In genomic region chrX:126770179-126770578, GRCh38 we compare ENCODE assay signal across 9 cellular contexts. TPM values are rescaled to one million over a fixed set of nuclear protein-coding genes. Genes with fewer than 3 reads are reported as not detected.
DNase-seq lines count a peak whose midpoint lies in the region; ATAC-seq, FAIRE-seq and TF ChIP-seq lines count a peak whose summit lies in the region.
"Had no signal": no experiment of that assay in that cellular context is flagged by ENCODE, and none has a peak within 500 bp of the region (broad histone marks: within the 10 kb centered on the region; RNA-seq: fewer than 3 reads in every experiment).

No MANE protein-coding gene starts in this region.

- H3K4me3 ChIP-seq in GM12878 (no peak overlapping the region), mesendoderm (ENCODE audit: low read length) (no peak overlapping the region), MG63 (no peak overlapping the region)

- no peaks in the 10 kb centered on the region for H3K27me3 Mint-ChIP-seq in activated naive CD4-positive, alpha-beta T cell treated with anti-CD3 and anti-CD28 coated beads for 36 hours (ENCODE audit: low read depth)

- H3K56ac ChIP-seq in mesendoderm (ENCODE audit: low read length), result no peak overlapping the region

- no peak overlapping the region for H3K4ac ChIP-seq in mesendoderm (ENCODE audit: low read depth, low read length)

- no peak for TF ChIP-seq POLR2A in GM12878 (IDR thresholded peaks at IDR 0.05; ENCODE audit: low read depth, low read length)

- RAD21 ChIA-PET in GM12878 (lab: Charles Lee; ENCODE audit: unreplicated experiment), result no interaction called here

- peaks cover 2% of the 10 kb centered on the region for H3K9me3 Mint-ChIP-seq in activated naive CD4-positive, alpha-beta T cell treated with anti-CD3 and anti-CD28 coated beads for 36 hours

- no peak overlapping the region for H3K4me2 ChIP-seq in GM12878 (ENCODE audit: control insufficient read depth, insufficient read depth)
- H3K4me2 ChIP-seq in mesendoderm (ENCODE audit: low read length), result no peak overlapping the region

- peak; percentile 7 for DNase-seq in SIG-M5 treated with dmso at 0.1 percent for 504 hours (lab: John Stamatoyannopoulos, UW; ENCODE audit: unreplicated experiment)
- DNase-seq in SIG-M5 (lab: John Stamatoyannopoulos, UW), result no peak
- DNase-seq in GM12878 (ENCODE audit: low read depth, low spot score), result no peak
- peak; percentile 64 for DNase-seq in mesendoderm
- no peak for DNase-seq in activated naive CD4-positive, alpha-beta T cell (lab: John Stamatoyannopoulos, UW)
- no peak for DNase-seq in MG63
- no peak for DNase-seq in activated naive CD4-positive, alpha-beta T cell treated with anti-CD3 and anti-CD28 coated beads for 36 hours

- no peaks in the 10 kb centered on the region for H4K20me1 ChIP-seq in GM12878 (ENCODE audit: control insufficient read depth, insufficient read depth)

- SMC1A ChIA-PET in GM12878 (lab: Charles Lee; ENCODE audit: uncharacterized antibody, unreplicated experiment), result interaction anchor here (0.8 to 1.6 kb wide), 2 partner anchors 267 to 269 kb away, joined by 3 to 6 read pairs; no protein-coding TSS in a partner anchor

- no peak overlapping the region for H3K23ac ChIP-seq in mesendoderm (ENCODE audit: low read length)

- CTCF ChIA-PET in GM12878 (lab: Yijun Ruan, JAX), result interaction anchor here (1.0 to 1.8 kb wide), 3 partner anchors 12 to 269 kb away, joined by 4 to 12 read pairs (median 4); no protein-coding TSS in a partner anchor
- CTCF ChIA-PET in activated naive CD4-positive, alpha-beta T cell treated with anti-CD3 and anti-CD28 coated beads for 36 hours (lab: Charles Lee), result no interaction called here

- H3K4me1 ChIP-seq in GM12878 (ENCODE audit: control insufficient read depth, insufficient read depth, low read length) (no peaks in the 10 kb centered on the region), mesendoderm (ENCODE audit: control insufficient read depth, low read depth, low read length) (no peaks in the 10 kb centered on the region)

- no peak overlapping the region for H4K8ac ChIP-seq in mesendoderm (ENCODE audit: low read depth, low read length)

- H3K36me3 ChIP-seq in GM12878 (ENCODE audit: control insufficient read depth in 2 of 2, insufficient read depth in 2 of 2, low read length in 1 of 2) (no peaks in the 10 kb centered on the region), mesendoderm (ENCODE audit: control insufficient read depth, insufficient read depth, low read length) (no peaks in the 10 kb centered on the region), MG63 (no peaks in the 10 kb centered on the region)

- H3K9ac ChIP-seq in GM12878 (ENCODE audit: control insufficient read depth, insufficient read depth, low read length) (no peak overlapping the region), mesendoderm (ENCODE audit: low read length) (no peak overlapping the region)

- no peak overlapping the region for H2AK5ac ChIP-seq in mesendoderm (ENCODE audit: low read length)

- no peaks in the 10 kb centered on the region for H3K4me1 Mint-ChIP-seq in activated naive CD4-positive, alpha-beta T cell treated with anti-CD3 and anti-CD28 coated beads for 36 hours (ENCODE audit: low read depth)

- peak; percentile 77 for TF ChIP-seq RAD21 in GM12878 (IDR thresholded peaks at IDR 0.05; ENCODE audit: insufficient read depth, low read depth, low read length)

- H3K79me2 ChIP-seq in GM12878 (ENCODE audit: control insufficient read depth, insufficient read depth, low read length) (no peaks in the 10 kb centered on the region), mesendoderm (ENCODE audit: control insufficient read depth, insufficient read depth, low read length) (no peaks in the 10 kb centered on the region)

- POLR2A ChIA-PET in GM12878 (lab: Charles Lee), result no interaction called here

- in situ Hi-C loops in GM12878 (cut with MboI), result no loop called here

- intact Hi-C loops in GM12878 (cut with micrococcal nuclease; ENCODE audit: unreplicated experiment), result loop anchor here (5.0 kb wide), 1 partner anchor 267 kb away; no protein-coding TSS in a partner anchor
- intact Hi-C loops in activated naive CD4-positive, alpha-beta T cell treated with anti-CD3 and anti-CD28 coated beads for 36 hours (cut with micrococcal nuclease), result loop anchor here (5.0 kb wide), 1 partner anchor 267 kb away; no protein-coding TSS in a partner anchor

- H3K36me3 Mint-ChIP-seq in activated naive CD4-positive, alpha-beta T cell treated with anti-CD3 and anti-CD28 coated beads for 36 hours (ENCODE audit: low read depth), result no peaks in the 10 kb centered on the region

- no peak overlapping the region for H3K27ac Mint-ChIP-seq in activated naive CD4-positive, alpha-beta T cell treated with anti-CD3 and anti-CD28 coated beads for 36 hours

- no peak overlapping the region for H3K18ac ChIP-seq in mesendoderm (ENCODE audit: low read length)

- no TSS peak for BruUV-seq in GM12878 (replicated peaks; lab: Mats Ljungman, UMichigan)

- H2AFZ ChIP-seq in GM12878 (ENCODE audit: control insufficient read depth, low read depth, low read length), result no peak overlapping the region

- TF ChIP-seq EP300 in GM12878 (IDR thresholded peaks at IDR 0.05; ENCODE audit: borderline replicate concordance in 1 of 2, control insufficient read depth in 1 of 2, low read depth in 2 of 2, low read length in 2 of 2), result no peak

- under 1% methylated on average over 5 of the region's 5 CpGs for WGBS in GM12878 (ENCODE audit: insufficient coverage, insufficient replicate concordance, low lambda C conversion rate, missing lambda C conversion rate)
- no CpG with 5 or more reads among the region's 5 CpGs for WGBS in mesendoderm (ENCODE audit: extremely low coverage, insufficient coverage, low lambda C conversion rate)

- H3K27me3 ChIP-seq in GM12878 (replicated peaks in 1 of 2; ENCODE audit: control insufficient read depth in 2 of 2, insufficient read depth in 2 of 2, low read length in 1 of 2) (no peaks in the 10 kb centered on the region), mesendoderm (ENCODE audit: insufficient read depth, low read length, poor library complexity) (no peaks in the 10 kb centered on the region), MG63 (no peaks in the 10 kb centered on the region)

- TF ChIP-seq CTCF in LNCAP (IDR thresholded peaks at IDR 0.05), result peak; percentile 58
- TF ChIP-seq CTCF in GM12878 (IDR thresholded peaks at IDR 0.05 in 2 of 3, conservative IDR thresholded peaks at IDR 0.05 in 1 of 3; ENCODE audit: control insufficient read depth in 2 of 3, extremely low read depth in 1 of 3, insufficient read depth in 1 of 3, low read depth in 3 of 3, low read length in 3 of 3), result peak; percentile 42 to 54 (median 53); a peak in 5 of 6 replicates

- no peaks in the 10 kb centered on the region for H3K79me1 ChIP-seq in mesendoderm (ENCODE audit: low read length)

- H3K9me3 ChIP-seq in GM12878 (replicated peaks; ENCODE audit: control insufficient read depth, insufficient read depth, low read length), result no peaks in the 10 kb centered on the region
- no peaks in the 10 kb centered on the region for H3K9me3 ChIP-seq in MG63

- no peak overlapping the region for H2BK15ac ChIP-seq in mesendoderm (replicated peaks; ENCODE audit: low read depth)

- H3K27ac ChIP-seq in GM12878 (ENCODE audit: control insufficient read depth, insufficient read depth) (no peak overlapping the region), mesendoderm (ENCODE audit: low read depth, low read length) (no peak overlapping the region)

- no peak overlapping the region for H4K5ac ChIP-seq in mesendoderm (ENCODE audit: low read length)

- peak; percentile 79 for ATAC-seq in GM12878

- FAIRE-seq in GM12878 (lab: Jason Lieb, UNC), result no peak

- no peak overlapping the region for H2BK120ac ChIP-seq in mesendoderm (ENCODE audit: low read depth, low read length)

- H2BK5ac ChIP-seq in mesendoderm (ENCODE audit: low read length), result no peak overlapping the region

- H3K4me3 Mint-ChIP-seq in activated naive CD4-positive, alpha-beta T cell treated with anti-CD3 and anti-CD28 coated beads for 36 hours, result no peak overlapping the region

TF ChIP-seq in GM12878, 131 proteins besides CTCF, POLR2A, EP300 and RAD21:
- no peak for TF ChIP-seq FOXK2 (IDR thresholded peaks at IDR 0.05)
- TF ChIP-seq POU2F2 (IDR thresholded peaks at IDR 0.05; ENCODE audit: borderline replicate concordance, low read depth, low read length), result no peak
- TF ChIP-seq, protein P1, sequence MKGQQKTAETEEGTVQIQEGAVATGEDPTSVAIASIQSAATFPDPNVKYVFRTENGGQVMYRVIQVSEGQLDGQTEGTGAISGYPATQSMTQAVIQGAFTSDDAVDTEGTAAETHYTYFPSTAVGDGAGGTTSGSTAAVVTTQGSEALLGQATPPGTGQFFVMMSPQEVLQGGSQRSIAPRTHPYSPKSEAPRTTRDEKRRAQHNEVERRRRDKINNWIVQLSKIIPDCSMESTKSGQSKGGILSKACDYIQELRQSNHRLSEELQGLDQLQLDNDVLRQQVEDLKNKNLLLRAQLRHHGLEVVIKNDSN (IDR thresholded peaks at IDR 0.05; ENCODE audit: borderline replicate concordance, extremely low read length, insufficient read depth, low read depth, low read length), result no peak
- peak; percentile 18; the same call in 1 of the 2 replicates for TF ChIP-seq RUNX3 (IDR thresholded peaks at IDR 0.05; ENCODE audit: low read length)
- peak; percentile 40; the same call in 1 of the 2 replicates for TF ChIP-seq SMC3 (IDR thresholded peaks at IDR 0.05; ENCODE audit: borderline replicate concordance, low read length)

RNA-seq across cellular contexts. Expression of gene PRR32, which starts 49.4 kb away (rescaled TPM):
- not detected in 2 replicates for total RNA-seq in GM12878 (2013; cell fraction: nucleolus; rRNA removed)
- not detected in 2 replicates for total RNA-seq in GM12878 (2014; rRNA removed)
- total RNA-seq in GM12878 (2014; rRNA removed; fragmentation: Illumina TruSeq; extraction: Trizol), result not detected in 2 replicates
- not detected in 2 replicates for total RNA-seq in GM12878 (2021)
- polyA plus RNA-seq in GM12878 (2011; ENCODE audit: low read depth), result not detected
- not detected in 2 replicates for polyA plus RNA-seq in GM12878 (2011; rRNA removed)
- polyA plus RNA-seq in GM12878 (2011; cell fraction: cytosol; rRNA removed), result not detected in 2 replicates
- not detected in 2 replicates for polyA plus RNA-seq in GM12878 (2011; cell fraction: nucleus; rRNA removed)
- 0.11 TPM in 1 of 2 replicates, not detected in the other for polyA plus RNA-seq in GM12878 (2012)
- polyA plus RNA-seq in GM12878 (2014; fragmentation: Illumina TruSeq; extraction: Trizol), result not detected in 2 replicates
- not detected for polyA plus RNA-seq in GM12878 (2014; fragmentation: Nextera tagmentation; extraction: Ambion mirVana)
- not detected in 2 replicates for polyA plus RNA-seq in GM12878 (2014; rRNA removed)
- not detected for polyA plus RNA-seq in GM12878 (2016; fragmentation: Nextera tagmentation; extraction: Ambion mirVana)
- not detected in 2 replicates for polyA minus RNA-seq in GM12878 (2011; rRNA and poly(A)+ RNA removed)
- polyA minus RNA-seq in GM12878 (2011; cell fraction: cytosol; rRNA and poly(A)+ RNA removed), result not detected in 2 replicates
- not detected in 2 replicates for polyA minus RNA-seq in GM12878 (2011; cell fraction: nucleus; rRNA and poly(A)+ RNA removed)
- not detected for polyA plus RNA-seq in mesendoderm (2013, experiment 1 of 2)
- polyA plus RNA-seq in mesendoderm (2013, experiment 2 of 2), result not detected
- total RNA-seq in MG63 (2014; rRNA removed; shearing (Covaris generic); ENCODE audit: low replicate concordance), result not detected in 2 replicates
- not detected for total RNA-seq in activated naive CD4-positive, alpha-beta T cell treated with anti-CD3 and anti-CD28 coated beads for 36 hours
- total RNA-seq: Daoy had no signal

Comparison
In these comparisons a context has a peak if more than half of its experiments do, and no peak if none do; other contexts are left out.
1. DNase-seq: peak in SIG-M5 treated with dmso at 0.1 percent for 504 hours (single experiment) and mesendoderm (single experiment); none in SIG-M5 (single experiment), GM12878 (single experiment), activated naive CD4-positive, alpha-beta T cell (0 of 4), MG63 (single experiment) and activated naive CD4-positive, alpha-beta T cell treated with anti-CD3 and anti-CD28 coated beads for 36 hours (single experiment).